Comparison of ENCODE assay signal across 1 cellular context in genomic region chr12:110314308-110314707, GRCh38.
A peak's percentile ranks its signal among the peaks of the same experiment; 100 is the strongest.
TF ChIP-seq lines count a peak whose summit lies in the region.

No MANE protein-coding gene starts in this region.

TF ChIP-seq in GM12878, 131 proteins besides CTCF, POLR2A, EP300 and RAD21 (continued from another document):
- TF ChIP-seq ZBTB33 (IDR thresholded peaks at IDR 0.05) (no peak), CBX5 (IDR thresholded peaks at IDR 0.05; ENCODE audit: low read depth) (0 out of 2 replicates have a peak, but pooled peaks have one; percentile 37), FOXM1 (IDR thresholded peaks at IDR 0.05; ENCODE audit: low read depth, low read length) (peak; percentile 65)
